In the genomic region with DNA sequence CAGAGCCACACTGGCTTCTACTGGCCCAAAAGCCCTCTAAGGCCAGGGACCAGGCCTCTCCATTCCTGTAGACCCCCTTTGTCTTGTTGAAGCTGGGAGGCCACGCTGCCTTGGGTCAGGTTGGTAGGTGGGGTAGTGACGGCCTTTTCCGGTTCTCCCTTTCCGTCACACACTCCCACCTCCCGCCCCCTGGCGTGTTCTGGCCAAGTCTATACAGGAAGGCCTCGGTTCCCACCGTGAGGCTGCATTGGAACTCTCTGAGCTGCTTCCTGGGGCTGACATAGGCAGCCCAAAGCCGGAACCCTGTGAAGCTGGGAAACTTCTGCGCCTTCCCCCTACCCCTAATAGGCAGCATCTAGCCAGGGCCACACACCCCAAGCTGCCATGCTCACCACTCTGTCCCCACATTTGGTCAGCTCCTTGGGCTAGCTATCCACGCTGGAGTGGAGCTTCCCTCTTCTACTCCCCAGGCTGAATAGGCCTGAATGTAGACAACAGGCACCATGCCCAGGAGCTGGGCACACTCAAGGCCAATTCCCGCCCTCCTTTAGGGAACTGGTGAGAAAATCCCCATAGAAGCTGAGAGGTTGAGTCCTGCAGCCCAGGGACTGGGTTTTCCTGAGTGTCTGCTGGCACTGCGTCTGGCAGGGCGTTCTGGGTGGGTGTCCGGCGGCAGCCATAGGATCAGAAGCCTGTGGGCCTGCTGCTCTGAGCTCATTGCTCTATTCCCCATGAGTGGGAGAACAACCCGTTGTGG, we compare ENCODE assay signal across 13 cellular contexts. TPM values are rescaled to one million over a fixed set of nuclear protein-coding genes. Genes with fewer than 3 reads are reported as not detected.
DNase-seq lines count a peak whose midpoint lies in the region; ATAC-seq and TF ChIP-seq lines count a peak whose summit lies in the region.
"Had no signal": no experiment of that assay in that cellular context is flagged by ENCODE, and none has a peak within 500 bp of the region (broad histone marks: within the 10 kb centered on the region; RNA-seq: fewer than 3 reads in every experiment).

No MANE protein-coding gene starts in this region.

- H2BK120ac ChIP-seq in mesenchymal stem cell (ENCODE audit: low read depth, low read length), result peak overlapping the region; percentile 6

- peak overlapping the region in 1 of 2 experiments; percentile 22 for H3K23ac ChIP-seq in mesenchymal stem cell (ENCODE audit: low read length in 2 of 2)

- H2BK5ac ChIP-seq in mesenchymal stem cell (ENCODE audit: low read depth, low read length, poor library complexity, severe bottlenecking), result no peak overlapping the region

- no peak overlapping the region for H3K27ac ChIP-seq in mesenchymal stem cell (ENCODE audit: low read length, poor library complexity, severe bottlenecking)
- peak overlapping the region; percentile 57 for H3K27ac ChIP-seq in subcutaneous abdominal adipose tissue (ENCODE audit: low read depth, low read length)
- H3K27ac ChIP-seq: C4-2B had no signal

- H3K36me3 ChIP-seq in mesenchymal stem cell (ENCODE audit: control insufficient read depth in 1 of 2, insufficient read depth in 2 of 2, low read depth in 1 of 2, low read length in 2 of 2), result peaks cover 0 to 7% of the 10 kb centered on the region in 2 experiments
- no peaks in the 10 kb centered on the region for H3K36me3 ChIP-seq in subcutaneous abdominal adipose tissue (ENCODE audit: control insufficient read depth in 5 of 5, insufficient read depth in 5 of 5, low read length in 5 of 5)

- no peak overlapping the region for H2BK15ac ChIP-seq in mesenchymal stem cell (ENCODE audit: low read depth, poor library complexity, severe bottlenecking)

- H3K4me1 Mint-ChIP-seq in HFFc6 (ENCODE audit: low read depth), result peaks cover 50% of the 10 kb centered on the region

- H3K18ac ChIP-seq in mesenchymal stem cell (ENCODE audit: low read depth in 1 of 2, low read length in 2 of 2), result peak overlapping the region in 1 of 2 experiments; percentile 49

- H2AK5ac ChIP-seq in mesenchymal stem cell (ENCODE audit: low read length, severe bottlenecking), result no peak overlapping the region

- H3K27me3 Mint-ChIP-seq in HFFc6 (ENCODE audit: insufficient read depth), result peaks cover 2% of the 10 kb centered on the region; the same call in 1 of the 2 replicates
- H3K27me3 Mint-ChIP-seq: central memory CD8-positive, alpha-beta T cell had no signal

- peak overlapping the region; percentile 63 for H3K9ac ChIP-seq in mesenchymal stem cell (ENCODE audit: low read length)
- H3K9ac ChIP-seq in subcutaneous abdominal adipose tissue (ENCODE audit: low read length in 5 of 5), result peak overlapping the region in 2 of 5 donors; percentile 19 to 43

- H3K14ac ChIP-seq in mesenchymal stem cell (ENCODE audit: low read length in 2 of 2), result no peak overlapping the region

- no peak overlapping the region for H2AFZ ChIP-seq in mesenchymal stem cell (ENCODE audit: low read depth, low read length)

- WGBS in mesenchymal stem cell, result 96% methylated on average over 15 of the region's 17 CpGs

- no peak overlapping the region for H3K4me3 Mint-ChIP-seq in HFFc6
- H3K4me3 Mint-ChIP-seq: central memory CD8-positive, alpha-beta T cell; nephron had no signal

- H3K9me3 ChIP-seq in mesenchymal stem cell (ENCODE audit: control insufficient read depth, low read length), result no peaks in the 10 kb centered on the region
- no peaks in the 10 kb centered on the region for H3K9me3 ChIP-seq in subcutaneous abdominal adipose tissue (ENCODE audit: control insufficient read depth in 5 of 5, low read length in 5 of 5)

- H2BK12ac ChIP-seq in mesenchymal stem cell (ENCODE audit: low read length in 2 of 2), result no peak overlapping the region

- no peaks in the 10 kb centered on the region for H3K36me3 Mint-ChIP-seq in HFFc6 (ENCODE audit: low read depth)

- H3K27me3 ChIP-seq in mesenchymal stem cell (ENCODE audit: control insufficient read depth in 1 of 2, insufficient read depth in 1 of 2, low read length in 2 of 2) (no peaks in the 10 kb centered on the region), subcutaneous abdominal adipose tissue (ENCODE audit: control insufficient read depth in 5 of 5, insufficient read depth in 4 of 5, low read length in 5 of 5) (peaks cover 0 to 3% (median 2%) of the 10 kb centered on the region in 5 donors)

- TF ChIP-seq CTCF in HFFc6 (IDR thresholded peaks at IDR 0.05), result no peak

- DNase-seq in HFFc6 (no peak), dermis microvascular lymphatic vessel endothelial cell (ENCODE audit: low read depth in 2 of 2) (peak; percentile 87 to 90), mesenchymal stem cell (no peak)
- DNase-seq: activated CD4-positive, alpha-beta T cell treated with anti-CD3 and anti-CD28 coated beads, Interleukin-2, amount 50 U/mL, for 1 hour; NCI-H2171 had no signal

- H3K4me2 ChIP-seq in mesenchymal stem cell (ENCODE audit: low read length, poor library complexity, severe bottlenecking), result no peak overlapping the region

- peak overlapping the region in 1 of 2 experiments; percentile 12 for H3K4me3 ChIP-seq in mesenchymal stem cell (ENCODE audit: insufficient read depth in 1 of 2, low read depth in 1 of 2, low read length in 2 of 2)
- peak overlapping the region in 4 of 5 donors; percentile 7 to 44 (median 27) for H3K4me3 ChIP-seq in subcutaneous abdominal adipose tissue (ENCODE audit: low read depth in 1 of 5, low read length in 5 of 5)

- no peaks in the 10 kb centered on the region for H3K9me3 Mint-ChIP-seq in HFFc6
- H3K9me3 Mint-ChIP-seq: central memory CD8-positive, alpha-beta T cell; nephron had no signal

- H4K91ac ChIP-seq in mesenchymal stem cell (ENCODE audit: low read length), result peak overlapping the region; percentile 62

- H3K79me1 ChIP-seq in mesenchymal stem cell (replicated peaks; ENCODE audit: low read length, poor library complexity, severe bottlenecking), result peaks cover 21% of the 10 kb centered on the region

- ATAC-seq in GM21360 (IDR thresholded peaks at IDR 0.05; ENCODE audit: unreplicated experiment), result no peak
- ATAC-seq in GM19351 (IDR thresholded peaks at IDR 0.05; ENCODE audit: unreplicated experiment), result no peak
- ATAC-seq in HG02884 (IDR thresholded peaks at IDR 0.05; ENCODE audit: unreplicated experiment), result no peak
- ATAC-seq in GM18870 (IDR thresholded peaks at IDR 0.05; ENCODE audit: unreplicated experiment), result no peak

- no peak overlapping the region for H3K4ac ChIP-seq in mesenchymal stem cell (ENCODE audit: low read depth in 1 of 2, low read length in 2 of 2)

- H3K4me1 ChIP-seq in mesenchymal stem cell (ENCODE audit: control insufficient read depth, insufficient read depth, low read depth, low read length) (peaks cover 27% of the 10 kb centered on the region), subcutaneous abdominal adipose tissue (ENCODE audit: control insufficient read depth in 5 of 5, insufficient read depth in 5 of 5, low read length in 5 of 5) (peaks cover 4 to 40% (median 23%) of the 10 kb centered on the region in 5 donors)

- no peak overlapping the region for H4K8ac ChIP-seq in mesenchymal stem cell (ENCODE audit: low read length)

- peak overlapping the region; percentile 70 for H3K27ac Mint-ChIP-seq in HFFc6

RNA-seq across cellular contexts. Expression of a gene that starts 35.7 kb away (rescaled TPM):
- 10 to 100 TPM; 19.7 to 26.0 (median 24.6) TPM for total RNA-seq in HFFc6 (2021; fragmentation: NEBNext Ultra II Directional; extraction: Animal tissue kit (Norgen Biotek cat#: 25700))
- total RNA-seq in dermis microvascular lymphatic vessel endothelial cell, result 4.1 and 6.6 TPM in 2 replicates
- 19.4 TPM for polyA plus RNA-seq in mesenchymal stem cell (2013, experiment 1 of 2)
- polyA plus RNA-seq in mesenchymal stem cell (2013, experiment 2 of 2), result 19.3 TPM

Comparison
In these comparisons a context has a peak if more than half of its experiments do, and no peak if none do; other contexts are left out.
1. DNase-seq: peak in dermis microvascular lymphatic vessel endothelial cell (2 of 2); none in HFFc6 (single experiment) and mesenchymal stem cell (single experiment).